ENCODE assay signal across 9 cellular contexts in the genomic region with DNA sequence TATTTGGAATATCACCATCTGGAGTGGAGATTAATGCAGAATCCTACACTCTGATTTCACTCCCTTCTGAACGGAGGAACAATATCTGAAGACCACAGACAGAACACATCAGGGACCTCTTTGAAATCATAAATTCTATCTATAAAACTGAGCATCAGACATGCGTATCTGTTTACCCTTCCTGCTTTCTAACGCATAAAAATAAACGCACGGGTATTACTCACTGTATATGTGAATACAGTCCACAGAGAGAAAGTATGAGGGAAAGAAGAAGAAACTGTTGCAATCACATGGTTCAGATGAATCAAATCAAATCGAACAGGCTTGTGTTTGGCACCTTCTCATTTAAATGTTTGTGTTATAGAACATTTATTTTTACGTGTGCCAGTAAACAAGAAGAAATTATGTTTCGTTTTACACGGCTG.
DNase-seq lines count a peak whose midpoint lies in the region; ATAC-seq lines count a peak whose summit lies in the region.
"Had no signal": no experiment of that assay in that cellular context is flagged by ENCODE, and none has a peak within 500 bp of the region (broad histone marks: within the 10 kb centered on the region; RNA-seq: fewer than 3 reads in every experiment).

No MANE protein-coding gene starts in this region.

- no peaks in the 10 kb centered on the region for H3K9me3 Mint-ChIP-seq in activated CD8-positive, alpha-beta memory T cell treated with anti-CD3 and anti-CD28 coated beads, Interleukin-2, amount 10 ng/mL, durations not matched to agents 7 days and 5 days (ENCODE audit: low read depth)
- H3K9me3 Mint-ChIP-seq in activated T-helper 2 cell treated with anti-CD3 and anti-CD28 coated beads, Interferon-gamma antibody, Interleukin-2, Interleukin-4, amounts not matched to agents 10 μg/mL and 5 μg/mL and 100 μg/mL, durations not matched to agents 14 hours and 24 hours and 36 hours: no peaks in the 10 kb centered on the region
- no peaks in the 10 kb centered on the region for H3K9me3 Mint-ChIP-seq in immature natural killer cell

- peak overlapping the region; percentile 27 for H3K27ac ChIP-seq in temporal lobe (ENCODE audit: low read depth, low read length)

- intact Hi-C loops in activated T-helper 2 cell treated with anti-CD3 and anti-CD28 coated beads, Interferon-gamma antibody, Interleukin-2, Interleukin-4, amounts not matched to agents 10 μg/mL and 5 μg/mL and 100 μg/mL, durations not matched to agents 14 hours and 24 hours and 36 hours (cut with micrococcal nuclease): loop anchor here (2.0 to 10.0 kb wide), 2 partner anchors 118 to 176 kb away; no protein-coding TSS in a partner anchor

- H3K36me3 Mint-ChIP-seq in activated CD8-positive, alpha-beta memory T cell treated with anti-CD3 and anti-CD28 coated beads, Interleukin-2, amount 10 ng/mL, durations not matched to agents 7 days and 5 days: no peaks in the 10 kb centered on the region
- H3K36me3 Mint-ChIP-seq in activated T-helper 2 cell treated with anti-CD3 and anti-CD28 coated beads, Interferon-gamma antibody, Interleukin-2, Interleukin-4, amounts not matched to agents 10 μg/mL and 5 μg/mL and 100 μg/mL, durations not matched to agents 14 hours and 24 hours and 36 hours (ENCODE audit: low read depth): no peaks in the 10 kb centered on the region
- H3K36me3 Mint-ChIP-seq in immature natural killer cell: peaks cover 0 to 6% (median 0%) of the 10 kb centered on the region in 3 donors

- peak; percentile 38 for ATAC-seq in activated CD8-positive, alpha-beta memory T cell treated with anti-CD3 and anti-CD28 coated beads, Interleukin-2, amount 10 ng/mL, durations not matched to agents 7 days and 5 days
- ATAC-seq in GM19467 (IDR thresholded peaks at IDR 0.05; ENCODE audit: unreplicated experiment) (no peak), HG03108 (IDR thresholded peaks at IDR 0.05; ENCODE audit: unreplicated experiment) (no peak)

- H3K27me3 Mint-ChIP-seq in activated CD8-positive, alpha-beta memory T cell treated with anti-CD3 and anti-CD28 coated beads, Interleukin-2, amount 10 ng/mL, durations not matched to agents 7 days and 5 days: peaks cover 28% of the 10 kb centered on the region
- H3K27me3 Mint-ChIP-seq in activated T-helper 2 cell treated with anti-CD3 and anti-CD28 coated beads, Interferon-gamma antibody, Interleukin-2, Interleukin-4, amounts not matched to agents 10 μg/mL and 5 μg/mL and 100 μg/mL, durations not matched to agents 14 hours and 24 hours and 36 hours (ENCODE audit: low read depth): peaks cover 24% of the 10 kb centered on the region
- H3K27me3 Mint-ChIP-seq in immature natural killer cell (ENCODE audit: low read depth in 3 of 3): peaks cover 17 to 35% (median 20%) of the 10 kb centered on the region in 3 donors

- CTCF ChIA-PET in activated CD8-positive, alpha-beta memory T cell treated with anti-CD3 and anti-CD28 coated beads, Interleukin-2, amount 10 ng/mL, durations not matched to agents 7 days and 5 days (lab: Charles Lee): no interaction called here

- no peak for DNase-seq in activated CD8-positive, alpha-beta memory T cell treated with anti-CD3 and anti-CD28 coated beads, Interleukin-2, amount 10 ng/mL, durations not matched to agents 7 days and 5 days
- no peak for DNase-seq in activated CD8-positive, alpha-beta memory T cell treated with anti-CD3 and anti-CD28 coated beads for 24 hours
- DNase-seq in activated T-helper 2 cell treated with anti-CD3 and anti-CD28 coated beads, Interferon-gamma antibody, Interleukin-2, Interleukin-4, amounts not matched to agents 10 μg/mL and 5 μg/mL and 100 μg/mL, durations not matched to agents 14 hours and 24 hours and 36 hours (ENCODE audit: low spot score): no peak
- DNase-seq in immature natural killer cell: no peak
- DNase-seq in NCI-H1694 (lab: John Stamatoyannopoulos, UW): no peak
- DNase-seq: AML-193 had no signal

- peaks cover 30% of the 10 kb centered on the region for H3K4me1 Mint-ChIP-seq in activated CD8-positive, alpha-beta memory T cell treated with anti-CD3 and anti-CD28 coated beads, Interleukin-2, amount 10 ng/mL, durations not matched to agents 7 days and 5 days
- H3K4me1 Mint-ChIP-seq in activated T-helper 2 cell treated with anti-CD3 and anti-CD28 coated beads, Interferon-gamma antibody, Interleukin-2, Interleukin-4, amounts not matched to agents 10 μg/mL and 5 μg/mL and 100 μg/mL, durations not matched to agents 14 hours and 24 hours and 36 hours (ENCODE audit: low read depth): peaks cover 29% of the 10 kb centered on the region
- peaks cover 25 to 30% of the 10 kb centered on the region in 2 donors for H3K4me1 Mint-ChIP-seq in immature natural killer cell

- peak overlapping the region; percentile 71 for H3K4me3 Mint-ChIP-seq in activated CD8-positive, alpha-beta memory T cell treated with anti-CD3 and anti-CD28 coated beads, Interleukin-2, amount 10 ng/mL, durations not matched to agents 7 days and 5 days
- peak overlapping the region; percentile 52 for H3K4me3 Mint-ChIP-seq in activated T-helper 2 cell treated with anti-CD3 and anti-CD28 coated beads, Interferon-gamma antibody, Interleukin-2, Interleukin-4, amounts not matched to agents 10 μg/mL and 5 μg/mL and 100 μg/mL, durations not matched to agents 14 hours and 24 hours and 36 hours (ENCODE audit: low read depth)
- peak overlapping the region in 4 of 5 donors; percentile 25 to 87 (median 56) for H3K4me3 Mint-ChIP-seq in immature natural killer cell

- peak overlapping the region; percentile 48 for H3K27ac Mint-ChIP-seq in activated CD8-positive, alpha-beta memory T cell treated with anti-CD3 and anti-CD28 coated beads, Interleukin-2, amount 10 ng/mL, durations not matched to agents 7 days and 5 days
- no peak overlapping the region for H3K27ac Mint-ChIP-seq in activated T-helper 2 cell treated with anti-CD3 and anti-CD28 coated beads, Interferon-gamma antibody, Interleukin-2, Interleukin-4, amounts not matched to agents 10 μg/mL and 5 μg/mL and 100 μg/mL, durations not matched to agents 14 hours and 24 hours and 36 hours
- H3K27ac Mint-ChIP-seq in immature natural killer cell: no peak overlapping the region
